Comparison of ENCODE assay signal across 9 cellular contexts in genomic region chr22:35313311-35314121, GRCh38. TPM values are rescaled to one million over a fixed set of nuclear protein-coding genes. Genes with fewer than 3 reads are reported as not detected.
DNase-seq lines count a peak whose midpoint lies in the region; ATAC-seq, FAIRE-seq and TF ChIP-seq lines count a peak whose summit lies in the region.
"Had no signal": no experiment of that assay in that cellular context is flagged by ENCODE, and none has a peak within 500 bp of the region (broad histone marks: within the 10 kb centered on the region; RNA-seq: fewer than 3 reads in every experiment).

No MANE protein-coding gene starts in this region.

- TF ChIP-seq POLR2A in K562 (conservative IDR thresholded peaks at IDR 0.05) = no peak
- no peak for TF ChIP-seq POLR2A in right lobe of liver (IDR thresholded peaks at IDR 0.05)

- H3K9ac ChIP-seq in K562 (ENCODE audit: insufficient read depth in 1 of 2, low read depth in 2 of 2, low read length in 2 of 2) = no peak overlapping the region

- in situ Hi-C loops in K562 (cut with MboI) = no loop called here

- H3K9me1 ChIP-seq in K562 (ENCODE audit: control insufficient read depth, insufficient read depth, low read length) = no peaks in the 10 kb centered on the region

- WGBS in K562 (ENCODE audit: insufficient coverage, low coverage, missing lambda C conversion rate) = 47% methylated on average over 10 of the region's 14 CpGs
- 39% methylated on average over 9 of the region's 14 CpGs for WGBS in right lobe of liver (ENCODE audit: insufficient coverage, low coverage, low lambda C conversion rate, missing lambda C conversion rate)

- no peaks in the 10 kb centered on the region for H3K27me3 ChIP-seq in K562 (ENCODE audit: control insufficient read depth in 2 of 2, insufficient read depth in 2 of 2, low read length in 2 of 2)
- H3K27me3 ChIP-seq in right lobe of liver = no peaks in the 10 kb centered on the region

- POLR2A ChIA-PET in K562 (lab: Yijun Ruan, JAX) = no interaction called here

- no peak overlapping the region for H2AFZ ChIP-seq in K562 (ENCODE audit: low read depth, low read length)

- CTCF ChIA-PET in K562 (lab: Yijun Ruan, JAX; ENCODE audit: low intra/inter-chr PET ratio) = no interaction called here

- no peak overlapping the region for H3K4me3 ChIP-seq in K562
- no peak overlapping the region for H3K4me3 ChIP-seq in right lobe of liver

- H3K79me2 ChIP-seq in K562 (ENCODE audit: control insufficient read depth, insufficient read depth, low read length) = no peaks in the 10 kb centered on the region

- TF ChIP-seq RAD21 in K562 (CRISPR knock-in tag; conservative IDR thresholded peaks at IDR 0.05 in 1 of 2, IDR thresholded peaks at IDR 0.05 in 1 of 2) = no peak

- no TSS peak for BruUV-seq in K562 (replicated peaks; lab: Mats Ljungman, UMichigan)

- no peak for FAIRE-seq in K562 (lab: Jason Lieb, UNC)

- intact Hi-C loops in K562 (cut with micrococcal nuclease) = no loop called here
- intact Hi-C loops in right lobe of liver (cut with DNase I) = no loop called here

- no peak for TF ChIP-seq CTCF in K562 (IDR thresholded peaks at IDR 0.05 in 2 of 3, conservative IDR thresholded peaks at IDR 0.05 in 1 of 3; ENCODE audit: insufficient read depth in 2 of 3, low read depth in 1 of 3, low read length in 3 of 3)
- no peak for TF ChIP-seq CTCF in right lobe of liver (IDR thresholded peaks at IDR 0.05)

- TF ChIP-seq EP300 in K562 (IDR thresholded peaks at IDR 0.05; ENCODE audit: low read length) = no peak

- H4K20me1 ChIP-seq in K562 (replicated peaks; ENCODE audit: control insufficient read depth, insufficient read depth, low read length) = no peaks in the 10 kb centered on the region; the same call in none of the 2 replicates

- ATAC-seq in K562 (peak; percentile 61), right lobe of liver (peak; percentile 1 to 62 (median 20)), GM21723 (IDR thresholded peaks at IDR 0.05; ENCODE audit: unreplicated experiment) (no peak), GM21390 (IDR thresholded peaks at IDR 0.05; ENCODE audit: unreplicated experiment) (no peak), GM21381 (IDR thresholded peaks at IDR 0.05; ENCODE audit: unreplicated experiment) (no peak)

- H3K9me3 ChIP-seq in K562 (replicated peaks; ENCODE audit: control insufficient read depth, insufficient read depth, low read depth, low read length) (no peaks in the 10 kb centered on the region), right lobe of liver (no peaks in the 10 kb centered on the region)

- H3K27ac ChIP-seq in K562 (ENCODE audit: extremely low read depth, low read depth, low read length) (no peak overlapping the region), right lobe of liver (peak overlapping the region in 2 of 3 donors; percentile 22 to 52)
- H3K27ac ChIP-seq: KMS-11 had no signal

- peak; percentile 95 for DNase-seq in EH (ENCODE audit: low read depth)
- peak; percentile 58 for DNase-seq in NCI-H2171 (lab: John Stamatoyannopoulos, UW)
- DNase-seq in K562 (ENCODE audit: extremely low read depth in 1 of 4, low spot score in 3 of 4) = peak in 1 of 4 experiments; percentile 31
- peak in 1 of 3 donors; percentile 41 for DNase-seq in right lobe of liver
- DNase-seq in NCI-H1930 (lab: John Stamatoyannopoulos, UW) = no peak

- H3K4me2 ChIP-seq in K562 (ENCODE audit: insufficient read depth, low read length) = no peak overlapping the region

- peaks cover 3% of the 10 kb centered on the region; the same call in 2 of the 3 replicates for H3K36me3 ChIP-seq in K562 (ENCODE audit: control insufficient read depth, insufficient read depth, low read length)
- peaks cover 0 to 11% (median 7%) of the 10 kb centered on the region in 4 donors for H3K36me3 ChIP-seq in right lobe of liver

- H3K4me1 ChIP-seq in K562 (replicated peaks in 1 of 2; ENCODE audit: control insufficient read depth in 2 of 2, insufficient read depth in 2 of 2, low read length in 2 of 2) (peaks cover 0 to 8% of the 10 kb centered on the region in 2 experiments; a peak in 3 of 5 replicates), right lobe of liver (peaks cover 0 to 68% (median 37%) of the 10 kb centered on the region in 4 donors)

TF ChIP-seq in K562, 482 proteins besides CTCF, POLR2A, EP300 and RAD21:
- no peak for TF ChIP-seq ZNF785 (CRISPR knock-in tag; IDR thresholded peaks at IDR 0.05)
- TF ChIP-seq NFIC (IDR thresholded peaks at IDR 0.05) = peak; percentile 37; the same call in 1 of the 2 replicates
- 0 out of 2 replicates have a peak, but pooled peaks have one; percentile 52 for TF ChIP-seq ZNF175 (CRISPR knock-in tag; IDR thresholded peaks at IDR 0.05; ENCODE audit: low read depth)
- TF ChIP-seq, protein P1, sequence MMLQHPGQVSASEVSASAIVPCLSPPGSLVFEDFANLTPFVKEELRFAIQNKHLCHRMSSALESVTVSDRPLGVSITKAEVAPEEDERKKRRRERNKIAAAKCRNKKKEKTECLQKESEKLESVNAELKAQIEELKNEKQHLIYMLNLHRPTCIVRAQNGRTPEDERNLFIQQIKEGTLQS (IDR thresholded peaks at IDR 0.05) = peak; percentile 69
- TF ChIP-seq, protein P1 (CRISPR knock-in tag; conservative IDR thresholded peaks at IDR 0.05) = no peak
- TF ChIP-seq ESRRA (IDR thresholded peaks at IDR 0.05; ENCODE audit: borderline replicate concordance, low read depth) = peak; percentile 50; the same call in 1 of the 2 replicates
- peak; percentile 47 for TF ChIP-seq CREM (IDR thresholded peaks at IDR 0.05; ENCODE audit: low read depth)
- no peak for TF ChIP-seq NBN (IDR thresholded peaks at IDR 0.05; ENCODE audit: low read depth)
- TF ChIP-seq SNIP1 (IDR thresholded peaks at IDR 0.05; ENCODE audit: low read depth) = no peak

RNA-seq across cellular contexts. Expression of gene TOM1, which starts 13.8 kb away (rescaled TPM):
- total RNA-seq in K562 (2011; cell fraction: chromatin; rRNA removed; ENCODE audit: low replicate concordance) = 30.6 and 79.2 TPM in 2 replicates
- 34.5 and 38.2 TPM in 2 replicates for total RNA-seq in K562 (2011; cell fraction: nucleolus; rRNA removed)
- total RNA-seq in K562 (2011; cell fraction: nucleoplasm; rRNA removed) = 39.4 and 44.0 TPM in 2 replicates
- total RNA-seq in K562 (2014; rRNA removed) (12.0 and 14.8 TPM in 2 replicates), K562 (2014; rRNA removed; fragmentation: Illumina TruSeq; extraction: Trizol) (5.9 and 6.3 TPM in 2 replicates), K562 (2015; rRNA removed; fragmentation: Illumina TruSeq; extraction: Trizol) (9.9 and 10.3 TPM in 2 replicates), K562 (2021) (12.6 and 13.7 TPM in 2 replicates), right lobe of liver (100 to 1,000 TPM in 2 of 6 experiments, 10 to 100 TPM in 4; 45.0 to 124 (median 54.0) TPM)
- polyA plus RNA-seq in K562 (2011; rRNA removed) (18.2 and 24.5 TPM in 2 replicates), K562 (2014; fragmentation: Illumina TruSeq; extraction: Trizol) (17.9 and 20.6 TPM in 2 replicates), K562 (2014; fragmentation: Nextera tagmentation; extraction: Ambion mirVana) (1 to 10 TPM in 1 of 2 experiments, under 1 TPM in 1; 0.64 to 1.2 TPM), K562 (2014; rRNA removed) (13.1 and 13.9 TPM in 2 replicates)
- polyA plus RNA-seq in K562 (2011; cell fraction: cytosol; rRNA removed) = 25.1 and 29.3 TPM in 2 replicates
- 23.6 and 26.8 TPM in 2 replicates for polyA plus RNA-seq in K562 (2011; cell fraction: nucleus; rRNA removed)
- 13.4 and 27.6 TPM in 2 replicates for polyA plus RNA-seq in K562 (2012)
- polyA minus RNA-seq in K562 (2011; rRNA and poly(A)+ RNA removed) = 18.7 and 31.6 TPM in 2 replicates
- polyA minus RNA-seq in K562 (2011; cell fraction: cytosol; rRNA and poly(A)+ RNA removed) = 19.8 and 21.5 TPM in 2 replicates
- polyA minus RNA-seq in K562 (2011; cell fraction: nucleus; rRNA and poly(A)+ RNA removed) = 16.8 and 30.9 TPM in 2 replicates

RNA-seq across cellular contexts. Expression of gene HMGXB4, which starts 56.2 kb away (rescaled TPM):
- total RNA-seq in K562 (2011; cell fraction: chromatin; rRNA removed; ENCODE audit: low replicate concordance) = 51.0 and 108 TPM in 2 replicates
- 41.6 and 44.2 TPM in 2 replicates for total RNA-seq in K562 (2011; cell fraction: nucleolus; rRNA removed)
- 60.4 and 65.7 TPM in 2 replicates for total RNA-seq in K562 (2011; cell fraction: nucleoplasm; rRNA removed)
- 9.9 and 10.0 TPM in 2 replicates for total RNA-seq in K562 (2014; rRNA removed)
- 19.0 and 21.9 TPM in 2 replicates for total RNA-seq in K562 (2014; rRNA removed; fragmentation: Illumina TruSeq; extraction: Trizol)
- total RNA-seq in K562 (2015; rRNA removed; fragmentation: Illumina TruSeq; extraction: Trizol) = 17.5 and 20.8 TPM in 2 replicates
- total RNA-seq in K562 (2021) = 18.0 and 18.4 TPM in 2 replicates
- polyA plus RNA-seq in K562 (2011; rRNA removed) = 24.8 and 25.3 TPM in 2 replicates
- polyA plus RNA-seq in K562 (2011; cell fraction: cytosol; rRNA removed) = 8.3 and 13.5 TPM in 2 replicates
- polyA plus RNA-seq in K562 (2011; cell fraction: nucleus; rRNA removed) = 16.9 and 22.4 TPM in 2 replicates
- polyA plus RNA-seq in K562 (2012) = 13.6 and 17.4 TPM in 2 replicates
- polyA plus RNA-seq in K562 (2014; fragmentation: Illumina TruSeq; extraction: Trizol) = 23.7 and 26.6 TPM in 2 replicates
- 10 to 100 TPM; 27.7 to 31.4 TPM for polyA plus RNA-seq in K562 (2014; fragmentation: Nextera tagmentation; extraction: Ambion mirVana)
- polyA plus RNA-seq in K562 (2014; rRNA removed) = 19.2 and 25.0 TPM in 2 replicates
- polyA minus RNA-seq in K562 (2011; rRNA and poly(A)+ RNA removed) = 42.8 and 55.6 TPM in 2 replicates
- polyA minus RNA-seq in K562 (2011; cell fraction: cytosol; rRNA and poly(A)+ RNA removed) = 11.3 and 12.0 TPM in 2 replicates
- 31.5 and 49.1 TPM in 2 replicates for polyA minus RNA-seq in K562 (2011; cell fraction: nucleus; rRNA and poly(A)+ RNA removed)
- 1 to 10 TPM; 4.6 to 8.2 (median 5.7) TPM for total RNA-seq in right lobe of liver

Comparison
In these comparisons a context has a peak if more than half of its experiments do, and no peak if none do; other contexts are left out.
1. DNase-seq: peak in EH (single experiment) and NCI-H2171 (single experiment); none in NCI-H1930 (0 of 2).
2. ATAC-seq: peak in K562 (single experiment) and right lobe of liver (4 of 4); none in GM21723 (single experiment), GM21390 (single experiment) and GM21381 (single experiment).